Comparison of ENCODE assay signal across 8 cellular contexts in genomic region chr11:83159901-83160865, GRCh38.
DNase-seq lines count a peak whose midpoint lies in the region; ATAC-seq and TF ChIP-seq lines count a peak whose summit lies in the region.

No MANE protein-coding gene starts in this region.

- no peak for ATAC-seq in effector memory CD8-positive, alpha-beta T cell (replicated peaks)
- ATAC-seq in GM19397 (IDR thresholded peaks at IDR 0.05; ENCODE audit: unreplicated experiment), result no peak

- H3K9me3 Mint-ChIP-seq in effector memory CD8-positive, alpha-beta T cell, result no peaks in the 10 kb centered on the region
- peaks cover 9% of the 10 kb centered on the region for H3K9me3 Mint-ChIP-seq in nephron progenitor cell

- DNase-seq in GM12865 (ENCODE audit: low read depth) (peak; percentile 38), OCI-M1 (lab: John Stamatoyannopoulos, UW) (peak; percentile 76), nephron progenitor cell (no peak), NCI-H187 treated with DMSO at 0.1 percent for 48 hours (lab: John Stamatoyannopoulos, UW) (no peak), NOMO-1 treated with dmso at 0.1 percent for 144 hours (lab: John Stamatoyannopoulos, UW; ENCODE audit: unreplicated experiment) (no peak)
- peak in 1 of 3 experiments; percentile 9 for DNase-seq in effector memory CD8-positive, alpha-beta T cell
- DNase-seq in stimulated activated naive CD4-positive, alpha-beta T cell treated with Interleukin-2 at 50 U/mL for 16 hours (lab: John Stamatoyannopoulos, UW), result no peak

- H3K4me1 Mint-ChIP-seq in effector memory CD8-positive, alpha-beta T cell (ENCODE audit: low read depth in 2 of 2), result peaks cover 24 to 44% of the 10 kb centered on the region in 2 donors
- peaks cover 33% of the 10 kb centered on the region for H3K4me1 Mint-ChIP-seq in nephron progenitor cell

- no peaks in the 10 kb centered on the region for H3K27me3 Mint-ChIP-seq in effector memory CD8-positive, alpha-beta T cell
- no peaks in the 10 kb centered on the region for H3K27me3 Mint-ChIP-seq in nephron progenitor cell (ENCODE audit: low read depth, poor library complexity)

- TF ChIP-seq CTCF in GM12865 (IDR thresholded peaks at IDR 0.05; ENCODE audit: insufficient read depth, low read depth, low read length, missing control alignments) (no peak), nephron progenitor cell (IDR thresholded peaks at IDR 0.05) (no peak)

- H3K27ac Mint-ChIP-seq in effector memory CD8-positive, alpha-beta T cell, result peak overlapping the region; percentile 77 to 99
- H3K27ac Mint-ChIP-seq in nephron progenitor cell, result peak overlapping the region; percentile 51

- peak overlapping the region; percentile 93 for H3K4me3 ChIP-seq in GM12865 (ENCODE audit: low read depth, low read length)

- peaks cover 80% of the 10 kb centered on the region for H3K36me3 Mint-ChIP-seq in effector memory CD8-positive, alpha-beta T cell (ENCODE audit: insufficient read depth)
- H3K36me3 Mint-ChIP-seq in nephron progenitor cell (ENCODE audit: low read depth), result peaks cover 56% of the 10 kb centered on the region

- H3K4me3 Mint-ChIP-seq in effector memory CD8-positive, alpha-beta T cell, result peak overlapping the region; percentile 96 to 100
- H3K4me3 Mint-ChIP-seq in nephron progenitor cell, result peak overlapping the region; percentile 100

Comparison
In these comparisons a context has a peak if more than half of its experiments do, and no peak if none do; other contexts are left out.
1. DNase-seq: peak in GM12865 (single experiment) and OCI-M1 (single experiment); none in nephron progenitor cell (single experiment), stimulated activated naive CD4-positive, alpha-beta T cell treated with Interleukin-2 at 50 U/mL for 16 hours (single experiment), NCI-H187 treated with DMSO at 0.1 percent for 48 hours (single experiment) and NOMO-1 treated with dmso at 0.1 percent for 144 hours (single experiment).